10 cellular contexts compared by ENCODE assay signal in genomic region chr2:207423886-207424285, GRCh38.
A peak's percentile ranks its signal among the peaks of the same experiment; 100 is the strongest.
DNase-seq lines count a peak whose midpoint lies in the region; ATAC-seq, FAIRE-seq and TF ChIP-seq lines count a peak whose summit lies in the region.
"Had no signal": no experiment of that assay in that cellular context is flagged by ENCODE, and none has a peak within 500 bp of the region (broad histone marks: within the 10 kb centered on the region; RNA-seq: fewer than 3 reads in every experiment).

No MANE protein-coding gene starts in this region.

- no peak overlapping the region for H3K4me3 Mint-ChIP-seq in astrocyte (ENCODE audit: unreplicated experiment)
- H3K4me3 Mint-ChIP-seq: nephron had no signal

- H4K20me1 ChIP-seq in GM23248 (ENCODE audit: insufficient read depth): no peaks in the 10 kb centered on the region
- no peaks in the 10 kb centered on the region for H4K20me1 ChIP-seq in astrocyte (ENCODE audit: insufficient read depth, low read length)

- DNase-seq in GM23248 (peak; percentile 82), M059J (ENCODE audit: low read depth) (peak; percentile 96), astrocyte (ENCODE audit: low read depth) (peak; percentile 100), SHP77 (lab: John Stamatoyannopoulos, UW) (no peak), NCI-H1092 (lab: John Stamatoyannopoulos, UW) (no peak), caudate nucleus (lab: John Stamatoyannopoulos, UW) (no peak)
- peak; percentile 10 for DNase-seq in stimulated activated CD8-positive, alpha-beta memory T cell treated with anti-CD3 and anti-CD28 coated beads, Interleukin-7, amount 100 ng/mL, for 24 hours (ENCODE audit: low read depth)

- H3K4me3 ChIP-seq in GM23248: no peak overlapping the region
- no peak overlapping the region for H3K4me3 ChIP-seq in astrocyte (ENCODE audit: insufficient read depth, low read depth, low read length)
- H3K4me3 ChIP-seq: SK-N-MC had no signal

- H3K9me3 Mint-ChIP-seq in astrocyte (ENCODE audit: unreplicated experiment): peaks cover 2% of the 10 kb centered on the region
- H3K9me3 Mint-ChIP-seq: nephron had no signal

- H3K4me1 Mint-ChIP-seq in astrocyte (ENCODE audit: low read depth, unreplicated experiment): peaks cover 27% of the 10 kb centered on the region

- H3K4me1 ChIP-seq in GM23248 (ENCODE audit: insufficient read depth) (peaks cover 12% of the 10 kb centered on the region), astrocyte (ENCODE audit: insufficient read depth, low read length) (peaks cover 4% of the 10 kb centered on the region)

- no peaks in the 10 kb centered on the region for H3K79me2 ChIP-seq in GM23248 (ENCODE audit: insufficient read depth)
- H3K79me2 ChIP-seq in astrocyte (ENCODE audit: insufficient read depth, low read length): no peaks in the 10 kb centered on the region

- peaks cover 20% of the 10 kb centered on the region for H3F3A ChIP-seq in GM23248 (ENCODE audit: insufficient read depth)

- H3K4me2 ChIP-seq in GM23248 (ENCODE audit: unreplicated experiment): no peak overlapping the region
- H3K4me2 ChIP-seq in astrocyte (ENCODE audit: low read length): peak overlapping the region; percentile 69

- peak overlapping the region; percentile 97 for H3K27ac Mint-ChIP-seq in astrocyte (ENCODE audit: unreplicated experiment)

- no peak for TF ChIP-seq CTCF in astrocyte (IDR thresholded peaks at IDR 0.05; ENCODE audit: insufficient read depth, low read depth, low read length)

- in situ Hi-C loops in GM23248 (cut with MboI): no loop called here

- no peaks in the 10 kb centered on the region for H3K36me3 Mint-ChIP-seq in astrocyte (ENCODE audit: low read depth, unreplicated experiment)

- H3K27me3 ChIP-seq in GM23248 (replicated peaks; ENCODE audit: insufficient read depth): no peaks in the 10 kb centered on the region
- peaks cover 4% of the 10 kb centered on the region for H3K27me3 ChIP-seq in astrocyte (ENCODE audit: insufficient read depth, low read length)

- H2AFZ ChIP-seq in GM23248 (no peak overlapping the region), astrocyte (ENCODE audit: low read depth, low read length) (no peak overlapping the region)

- H3K9ac ChIP-seq in GM23248: no peak overlapping the region
- no peak overlapping the region for H3K9ac ChIP-seq in astrocyte (ENCODE audit: low read length)

- H3K27ac ChIP-seq in GM23248 (peak overlapping the region; percentile 61), astrocyte (ENCODE audit: low read depth, low read length) (peak overlapping the region; percentile 22), caudate nucleus (ENCODE audit: low read depth, low read length) (no peak overlapping the region)
- H3K27ac ChIP-seq: SK-N-MC had no signal

- ATAC-seq in GM18499 (IDR thresholded peaks at IDR 0.05; ENCODE audit: insufficient read depth, unreplicated experiment): peak; percentile 93

- 39 to 44% methylated on average over 3 of the region's 3 CpGs for WGBS in GM23248 (ENCODE audit: low coverage in 1 of 2, low lambda C conversion rate in 2 of 2, missing lambda C conversion rate in 2 of 2), 2 experiments

- no peaks in the 10 kb centered on the region for H3K27me3 Mint-ChIP-seq in astrocyte (ENCODE audit: low read depth, unreplicated experiment)

- peak; percentile 84 for FAIRE-seq in astrocyte (lab: Jason Lieb, UNC)

- H3K36me3 ChIP-seq in GM23248 (ENCODE audit: low read depth): no peaks in the 10 kb centered on the region
- no peaks in the 10 kb centered on the region for H3K36me3 ChIP-seq in astrocyte (ENCODE audit: insufficient read depth, low read length)

- no peaks in the 10 kb centered on the region for H3K9me2 ChIP-seq in GM23248 (ENCODE audit: insufficient read depth)

- no peaks in the 10 kb centered on the region for H3K9me3 ChIP-seq in GM23248 (ENCODE audit: low read depth)
- peaks cover 3% of the 10 kb centered on the region for H3K9me3 ChIP-seq in astrocyte (ENCODE audit: insufficient read depth, low read depth, low read length)

Comparison
In these comparisons a context has a peak if more than half of its experiments do, and no peak if none do; other contexts are left out.
1. DNase-seq: peak in GM23248 (single experiment), M059J (single experiment), astrocyte (single experiment) and stimulated activated CD8-positive, alpha-beta memory T cell treated with anti-CD3 and anti-CD28 coated beads, Interleukin-7, amount 100 ng/mL, for 24 hours (single experiment); none in SHP77 (0 of 2), NCI-H1092 (single experiment) and caudate nucleus (0 of 61).